16 cellular contexts compared by ENCODE assay signal in genomic region chr12:12523229-12523628, GRCh38. TPM values are rescaled to one million over a fixed set of nuclear protein-coding genes. Genes with fewer than 3 reads are reported as not detected.
DNase-seq lines count a peak whose midpoint lies in the region; ATAC-seq and TF ChIP-seq lines count a peak whose summit lies in the region.
"Had no signal": no experiment of that assay in that cellular context is flagged by ENCODE, and none has a peak within 500 bp of the region (broad histone marks: within the 10 kb centered on the region; RNA-seq: fewer than 3 reads in every experiment).

No MANE protein-coding gene starts in this region.

- H3K36me3 ChIP-seq in transverse colon: no peaks in the 10 kb centered on the region
- H3K36me3 ChIP-seq in ovary: no peaks in the 10 kb centered on the region

- H3K27me3 ChIP-seq in transverse colon: no peaks in the 10 kb centered on the region
- no peaks in the 10 kb centered on the region for H3K27me3 ChIP-seq in ovary

- H3K9me3 ChIP-seq in transverse colon (no peaks in the 10 kb centered on the region), ovary (no peaks in the 10 kb centered on the region)
- H3K9me3 ChIP-seq: A549, Caco-2 had no signal

- TF ChIP-seq CTCF in transverse colon (IDR thresholded peaks at IDR 0.05): no peak
- TF ChIP-seq CTCF in ovary (IDR thresholded peaks at IDR 0.05): no peak

- H3K4me3 ChIP-seq in transverse colon: no peak overlapping the region
- H3K4me3 ChIP-seq in ovary: no peak overlapping the region
- H3K4me3 ChIP-seq: A549 had no signal

- in situ Hi-C loops in transverse colon (cut with MboI; ENCODE audit: low pct_ligation_motif_present in 1 of 4, low pct_unique_long_range_greater_than_20kb in 1 of 4, low sequenced_read_pairs in 3 of 4): no loop called here

- H3K27ac ChIP-seq in cingulate gyrus (ENCODE audit: low read depth, low read length) (peak overlapping the region; percentile 63), transverse colon (peak overlapping the region in 3 of 4 donors; percentile 32 to 74 (median 68)), ovary (no peak overlapping the region)
- H3K27ac ChIP-seq: A549 had no signal

- H3K4me1 ChIP-seq in transverse colon (peaks cover 0 to 73% (median 27%) of the 10 kb centered on the region in 4 donors), ovary (ENCODE audit: insufficient read depth) (no peaks in the 10 kb centered on the region)

- intact Hi-C loops in transverse colon (cut with DNase I; ENCODE audit: low total_unique reads): no loop called here
- intact Hi-C loops in ovary (cut with DNase I): no loop called here

- DNase-seq in NCI-H1694 treated with DMSO at 0.1 percent for 48 hours (lab: John Stamatoyannopoulos, UW): peak; percentile 33
- no peak for DNase-seq in NCI-H1694 (lab: John Stamatoyannopoulos, UW)
- DNase-seq in NCI-H2171 (lab: John Stamatoyannopoulos, UW): peak; percentile 33
- no peak for DNase-seq in transverse colon
- DNase-seq in ovary: no peak
- DNase-seq in hepatic stellate cell (ENCODE audit: low spot score): no peak
- DNase-seq: Caco-2, HCEC 1CT, MV-4-11, NCI-H187, NCI-H446, NCI-H82, SHP77 had no signal

- TF ChIP-seq POLR2A in transverse colon (IDR thresholded peaks at IDR 0.05) (no peak), ovary (IDR thresholded peaks at IDR 0.05) (no peak)

- TF ChIP-seq EP300 in transverse colon (IDR thresholded peaks at IDR 0.05; ENCODE audit: low read depth): no peak
- no peak for TF ChIP-seq EP300 in ovary (IDR thresholded peaks at IDR 0.05)

- no peak for ATAC-seq in HG03378 (IDR thresholded peaks at IDR 0.05; ENCODE audit: unreplicated experiment)
- ATAC-seq: A549 had no signal

RNA-seq across cellular contexts. Expression of gene DUSP16, which starts 39.4 kb away (rescaled TPM):
- total RNA-seq in transverse colon (10 to 100 TPM; 16.1 to 47.0 (median 40.0) TPM), ovary (10 to 100 TPM; 17.8 to 35.5 (median 27.3) TPM)
- polyA plus RNA-seq in ovary: 10 to 100 TPM; 12.5 to 54.0 TPM

Comparison
In these comparisons a context has a peak if more than half of its experiments do, and no peak if none do; other contexts are left out.
1. DNase-seq: peak in NCI-H1694 treated with DMSO at 0.1 percent for 48 hours (single experiment) and NCI-H2171 (single experiment); none in NCI-H1694 (single experiment), transverse colon (single experiment), ovary (0 of 5) and hepatic stellate cell (single experiment).
2. H3K27ac ChIP-seq: peak in cingulate gyrus (single experiment) and transverse colon (3 of 4); none in ovary (0 of 2).